15 cellular contexts compared by ENCODE assay signal in genomic region chr1:246583056-246583440, GRCh38. TPM values are rescaled to one million over a fixed set of nuclear protein-coding genes. Genes with fewer than 3 reads are reported as not detected.
A peak's percentile ranks its signal among the peaks of the same experiment; 100 is the strongest.
DNase-seq lines count a peak whose midpoint lies in the region; ATAC-seq, FAIRE-seq and TF ChIP-seq lines count a peak whose summit lies in the region.
"Had no signal": no experiment of that assay in that cellular context is flagged by ENCODE, and none has a peak within 500 bp of the region (broad histone marks: within the 10 kb centered on the region; RNA-seq: fewer than 3 reads in every experiment).

No MANE protein-coding gene starts in this region.

- TF ChIP-seq EP300 in HepG2 (IDR thresholded peaks at IDR 0.05; ENCODE audit: low read depth in 2 of 2, low read length in 2 of 2) = no peak
- TF ChIP-seq EP300 in HepG2 (CRISPR knock-in tag; IDR thresholded peaks at IDR 0.05; ENCODE audit: borderline replicate concordance) = no peak

- no peak for TF ChIP-seq POLR2A in HepG2 (IDR thresholded peaks at IDR 0.05; ENCODE audit: insufficient read depth in 1 of 2, low read depth in 2 of 2, low read length in 2 of 2)

- in situ Hi-C loops in HepG2 (cut with HindIII; ENCODE audit: extremely low pct_ligation_motif_present, low pct_unique_long_range_greater_than_20kb) = no loop called here

- POLR2A ChIA-PET in HepG2 (lab: Yijun Ruan, JAX) = interaction anchor here (0.9 to 3.6 kb wide), 6 partner anchors 9 to 1612 kb away, joined by 3 to 34 read pairs (median 6); partner anchors contain the start of genes CNST and TFB2M

- intact Hi-C loops in HepG2 (cut with micrococcal nuclease; ENCODE audit: unreplicated experiment) = loop anchor here (1.0 kb wide), 1 partner anchor 17 kb away; the partner anchor contains the start of genes CNST and TFB2M

- H3K27ac ChIP-seq in SJSA1 (peak overlapping the region; percentile 35; the same call in 1 of the 2 replicates), HepG2 (ENCODE audit: extremely low read length, insufficient read depth, low read length) (peak overlapping the region; percentile 86), stomach smooth muscle (ENCODE audit: low read length) (peak overlapping the region; percentile 7)
- H3K27ac ChIP-seq: prostate gland had no signal

- H3K9me3 ChIP-seq in SJSA1 (replicated peaks) (no peaks in the 10 kb centered on the region), HepG2 (ENCODE audit: low read length) (no peaks in the 10 kb centered on the region), stomach smooth muscle (ENCODE audit: control insufficient read depth in 2 of 2, low read length in 2 of 2) (no peaks in the 10 kb centered on the region)
- H3K9me3 ChIP-seq: MG63, prostate gland had no signal

- WGBS in HepG2 (ENCODE audit: low lambda C conversion rate) = 1% methylated on average over 2 of the region's 2 CpGs

- CTCF ChIA-PET in HepG2 (lab: Yijun Ruan, JAX; ENCODE audit: low intra/inter-chr PET ratio, low total read pairs) = no interaction called here

- peaks cover 8% of the 10 kb centered on the region; the same call in 1 of the 2 replicates for H3K36me3 ChIP-seq in SJSA1
- no peaks in the 10 kb centered on the region; a peak in 1 of 5 replicates for H3K36me3 ChIP-seq in HepG2 (replicated peaks in 1 of 2; ENCODE audit: control insufficient read depth in 1 of 2, insufficient read depth in 2 of 2, low read length in 2 of 2)
- no peaks in the 10 kb centered on the region for H3K36me3 ChIP-seq in stomach smooth muscle (ENCODE audit: control insufficient read depth in 2 of 2, insufficient read depth in 2 of 2, low read length in 2 of 2)
- H3K36me3 ChIP-seq: prostate gland had no signal

- H3K9ac ChIP-seq in HepG2 (ENCODE audit: insufficient read depth, low read depth, low read length) (peak overlapping the region; percentile 68), stomach smooth muscle (ENCODE audit: low read length in 2 of 2) (no peak overlapping the region)

- H3K4me3 ChIP-seq in SJSA1 (no peak overlapping the region), HepG2 (replicated peaks in 1 of 3; ENCODE audit: insufficient read depth in 1 of 3, low read depth in 2 of 3, low read length in 3 of 3) (peak overlapping the region; percentile 55 to 70 (median 58)), stomach smooth muscle (ENCODE audit: low read length in 2 of 2) (no peak overlapping the region)
- H3K4me3 ChIP-seq: lung, MG63, prostate gland had no signal

- no peak for FAIRE-seq in HepG2 (lab: Jason Lieb, UNC)
- FAIRE-seq: RCC 7860 had no signal

- TSS peak; percentile 76 for BruUV-seq in HepG2 (replicated peaks; lab: Mats Ljungman, UMichigan)

- H3K79me2 ChIP-seq in HepG2 (ENCODE audit: insufficient read depth, low read length) = peaks cover 48% of the 10 kb centered on the region

- TF ChIP-seq CTCF in HepG2 (CRISPR knock-in tag; IDR thresholded peaks at IDR 0.05) = no peak

- peaks cover 42% of the 10 kb centered on the region for H3K4me1 ChIP-seq in SJSA1 (replicated peaks)
- H3K4me1 ChIP-seq in HepG2 (ENCODE audit: insufficient read depth, low read length) = peaks cover 89% of the 10 kb centered on the region
- peaks cover 16% of the 10 kb centered on the region for H3K4me1 ChIP-seq in stomach smooth muscle (ENCODE audit: control insufficient read depth, insufficient read depth, low read length)

- no peaks in the 10 kb centered on the region for H4K20me1 ChIP-seq in HepG2 (ENCODE audit: insufficient read depth, low read length)

- H2AFZ ChIP-seq in HepG2 (ENCODE audit: low read length) = no peak overlapping the region

- no peak for TF ChIP-seq RAD21 in HepG2 (CRISPR knock-in tag; IDR thresholded peaks at IDR 0.05)

- H3K27me3 ChIP-seq in SJSA1 (replicated peaks) = no peaks in the 10 kb centered on the region
- no peaks in the 10 kb centered on the region for H3K27me3 ChIP-seq in HepG2 (ENCODE audit: control insufficient read depth in 1 of 2, insufficient read depth in 2 of 2, low read length in 2 of 2)
- H3K27me3 ChIP-seq in stomach smooth muscle (ENCODE audit: control insufficient read depth in 1 of 2, insufficient read depth in 2 of 2, low read length in 2 of 2) = no peaks in the 10 kb centered on the region
- H3K27me3 ChIP-seq: MG63 had no signal

- ATAC-seq in HepG2 = peak; percentile 58
- ATAC-seq in GM18519 (IDR thresholded peaks at IDR 0.05; ENCODE audit: low FRiP score, unreplicated experiment) = no peak
- no peak for ATAC-seq in HG03025 (IDR thresholded peaks at IDR 0.05; ENCODE audit: low FRiP score, unreplicated experiment)
- no peak for ATAC-seq in GM21717 (IDR thresholded peaks at IDR 0.05; ENCODE audit: unreplicated experiment)

- H3K4me2 ChIP-seq in HepG2 (ENCODE audit: low read depth, low read length) = peak overlapping the region; percentile 94

- DNase-seq in NCI-H146 treated with DMSO at 0.1 percent for 48 hours (lab: John Stamatoyannopoulos, UW; ENCODE audit: unreplicated experiment) (peak; percentile 64), NCI-H146 (lab: John Stamatoyannopoulos, UW) (no peak), SJSA1 (ENCODE audit: low read depth in 1 of 2, low spot score in 2 of 2) (peak in 1 of 2 experiments; percentile 42), HepG2 (ENCODE audit: low spot score) (no peak)
- DNase-seq: 8988T; activated naive CD4-positive, alpha-beta T cell treated with Interleukin-2 at 50 U/mL for 16 hours; NCI-H226 had no signal

TF ChIP-seq in HepG2, 621 proteins besides CTCF, POLR2A, EP300 and RAD21 (continues in another document):
- peak; percentile 45; the same call in 1 of the 2 replicates for TF ChIP-seq FOXK2 (IDR thresholded peaks at IDR 0.05)
- no peak for TF ChIP-seq FOXA1 (IDR thresholded peaks at IDR 0.05)
- TF ChIP-seq FOXA1 (CRISPR knock-in tag; IDR thresholded peaks at IDR 0.05) = peak; percentile 64
- no peak for TF ChIP-seq FOXP1 (IDR thresholded peaks at IDR 0.05)
- peak; percentile 72 for TF ChIP-seq FOXP1 (CRISPR knock-in tag; IDR thresholded peaks at IDR 0.05)

RNA-seq across cellular contexts. Expression of gene CNST, which starts 16.8 kb away (rescaled TPM):
- total RNA-seq in SJSA1 (2014; rRNA removed; shearing (Covaris generic)) = 19.0 and 21.1 TPM in 2 replicates
- total RNA-seq in HepG2 (2016; rRNA removed; fragmentation: Illumina TruSeq; extraction: Trizol) = 12.4 and 15.7 TPM in 2 replicates
- total RNA-seq in HepG2 (2016; cell fraction: cytosol; rRNA removed; fragmentation: Illumina TruSeq; extraction: Trizol; ENCODE audit: low read depth) = 8.5 and 9.1 TPM in 2 replicates
- total RNA-seq in HepG2 (2016; cell fraction: insoluble cytoplasmic fraction; rRNA removed; fragmentation: Illumina TruSeq; extraction: Trizol) = 12.0 and 15.5 TPM in 2 replicates
- 7.1 and 7.9 TPM in 2 replicates for total RNA-seq in HepG2 (2016; cell fraction: membrane; rRNA removed; fragmentation: Illumina TruSeq; extraction: Trizol)
- 12.9 and 18.4 TPM in 2 replicates for total RNA-seq in HepG2 (2016; cell fraction: nucleus; rRNA removed; fragmentation: Illumina TruSeq; extraction: Trizol)
- 6.3 and 6.4 TPM in 2 replicates for polyA plus RNA-seq in HepG2 (2011; rRNA removed)
- 3.1 and 5.0 TPM in 2 replicates for polyA plus RNA-seq in HepG2 (2011; cell fraction: cytosol; rRNA removed)
- 5.9 and 6.8 TPM in 2 replicates for polyA plus RNA-seq in HepG2 (2011; cell fraction: nucleus; rRNA removed)
- polyA plus RNA-seq in HepG2 (2012) = 7.3 and 9.2 TPM in 2 replicates
- polyA plus RNA-seq in HepG2 (2016; cell fraction: cytosol; fragmentation: Illumina TruSeq; extraction: Trizol; ENCODE audit: low read depth) = 1.2 and 1.3 TPM in 2 replicates
- 9.3 and 11.1 TPM in 2 replicates for polyA plus RNA-seq in HepG2 (2016; cell fraction: insoluble cytoplasmic fraction; fragmentation: Illumina TruSeq; extraction: Trizol; ENCODE audit: low read depth)
- 2.1 and 2.4 TPM in 2 replicates for polyA plus RNA-seq in HepG2 (2016; cell fraction: membrane; fragmentation: Illumina TruSeq; extraction: Trizol; ENCODE audit: low read depth)
- 14.1 and 14.2 TPM in 2 replicates for polyA plus RNA-seq in HepG2 (2016; cell fraction: nucleus; fragmentation: Illumina TruSeq; extraction: Trizol; ENCODE audit: insufficient read depth, low read depth)
- 8.5 and 12.2 TPM in 2 replicates for polyA minus RNA-seq in HepG2 (2011; rRNA and poly(A)+ RNA removed; ENCODE audit: low replicate concordance)
- 6.3 and 8.2 TPM in 2 replicates for polyA minus RNA-seq in HepG2 (2011; cell fraction: cytosol; rRNA and poly(A)+ RNA removed)
- 35.5 and 40.3 TPM in 2 replicates for polyA minus RNA-seq in HepG2 (2011; cell fraction: nucleus; rRNA and poly(A)+ RNA removed)

RNA-seq across cellular contexts. Expression of gene TFB2M, which starts 17.0 kb away (rescaled TPM):
- total RNA-seq in SJSA1 (2014; rRNA removed; shearing (Covaris generic)) = 21.1 and 31.6 TPM in 2 replicates
- 31.4 and 45.9 TPM in 2 replicates for total RNA-seq in HepG2 (2016; rRNA removed; fragmentation: Illumina TruSeq; extraction: Trizol)
- total RNA-seq in HepG2 (2016; cell fraction: cytosol; rRNA removed; fragmentation: Illumina TruSeq; extraction: Trizol; ENCODE audit: low read depth) = 8.9 and 9.8 TPM in 2 replicates
- total RNA-seq in HepG2 (2016; cell fraction: insoluble cytoplasmic fraction; rRNA removed; fragmentation: Illumina TruSeq; extraction: Trizol) = 32.2 and 43.1 TPM in 2 replicates
- total RNA-seq in HepG2 (2016; cell fraction: membrane; rRNA removed; fragmentation: Illumina TruSeq; extraction: Trizol) = 9.8 and 12.0 TPM in 2 replicates
- 17.5 and 20.5 TPM in 2 replicates for total RNA-seq in HepG2 (2016; cell fraction: nucleus; rRNA removed; fragmentation: Illumina TruSeq; extraction: Trizol)
- polyA plus RNA-seq in HepG2 (2011; rRNA removed) = 12.0 and 15.7 TPM in 2 replicates
- polyA plus RNA-seq in HepG2 (2011; cell fraction: cytosol; rRNA removed) = 7.1 and 10.0 TPM in 2 replicates
- polyA plus RNA-seq in HepG2 (2011; cell fraction: nucleus; rRNA removed) = 5.1 and 5.6 TPM in 2 replicates
- polyA plus RNA-seq in HepG2 (2012) = 15.8 and 18.7 TPM in 2 replicates
- polyA plus RNA-seq in HepG2 (2016; cell fraction: cytosol; fragmentation: Illumina TruSeq; extraction: Trizol; ENCODE audit: low read depth) = 3.6 and 3.8 TPM in 2 replicates
- 39.9 and 41.4 TPM in 2 replicates for polyA plus RNA-seq in HepG2 (2016; cell fraction: insoluble cytoplasmic fraction; fragmentation: Illumina TruSeq; extraction: Trizol; ENCODE audit: low read depth)
- polyA plus RNA-seq in HepG2 (2016; cell fraction: membrane; fragmentation: Illumina TruSeq; extraction: Trizol; ENCODE audit: low read depth) = 6.0 and 6.8 TPM in 2 replicates
- 21.1 and 23.0 TPM in 2 replicates for polyA plus RNA-seq in HepG2 (2016; cell fraction: nucleus; fragmentation: Illumina TruSeq; extraction: Trizol; ENCODE audit: insufficient read depth, low read depth)
- polyA minus RNA-seq in HepG2 (2011; rRNA and poly(A)+ RNA removed; ENCODE audit: low replicate concordance) = 4.7 and 9.6 TPM in 2 replicates
- 5.7 and 6.9 TPM in 2 replicates for polyA minus RNA-seq in HepG2 (2011; cell fraction: cytosol; rRNA and poly(A)+ RNA removed)
- 13.8 and 14.8 TPM in 2 replicates for polyA minus RNA-seq in HepG2 (2011; cell fraction: nucleus; rRNA and poly(A)+ RNA removed)

Comparison
In these comparisons a context has a peak if more than half of its experiments do, and no peak if none do; other contexts are left out.
1. H3K27ac ChIP-seq: peak in every context shown above with its lines; median percentile 86 in HepG2; 35 in SJSA1; 7 in stomach smooth muscle.
2. H3K4me3 ChIP-seq: peak in HepG2 (3 of 3); none in SJSA1 (single experiment) and stomach smooth muscle (0 of 2).